In genomic region chr13:104422668-104423067, GRCh38 we compare ENCODE assay signal across 23 cellular contexts.
A peak's percentile ranks its signal among the peaks of the same experiment; 100 is the strongest.
DNase-seq lines count a peak whose midpoint lies in the region; ATAC-seq and TF ChIP-seq lines count a peak whose summit lies in the region.
"Had no signal": no experiment of that assay in that cellular context is flagged by ENCODE, and none has a peak within 500 bp of the region (broad histone marks: within the 10 kb centered on the region; RNA-seq: fewer than 3 reads in every experiment).

No MANE protein-coding gene starts in this region.

- H3K9me3 ChIP-seq in PC-9 (ENCODE audit: insufficient read depth, low read depth) = no peaks in the 10 kb centered on the region; the same call in 1 of the 2 replicates
- H3K9me3 ChIP-seq: Peyer's patch, SJCRH30 had no signal

- no peak overlapping the region for H2AFZ ChIP-seq in PC-9

- DNase-seq in DMS153 (lab: John Stamatoyannopoulos, UW) (peak; percentile 89), NCI-H1417 (lab: John Stamatoyannopoulos, UW) (peak in 2 of 3 experiments; percentile 26 to 86), NCI-H774 (lab: John Stamatoyannopoulos, UW) (peak; percentile 92), epithelial cell of esophagus (ENCODE audit: low read depth) (peak; percentile 57), mesothelial cell of epicardium (ENCODE audit: low spot score in 2 of 2, unreplicated experiment in 2 of 2) (no peak), PC-9 (no peak), Calu3 (no peak)
- DNase-seq: AML-193; C1 segment of cervical spinal cord; CD8-positive, alpha-beta T cell; DND-41; HCEC 1CT; IMR-90; NCI-H1092 treated with DMSO at 0.1 percent for 48 hours; NCI-H524 treated with DMSO at 0.1 percent for 48 hours; Peyer's patch; SJCRH30; T-cell had no signal

- H3K9me3 Mint-ChIP-seq in mesothelial cell of epicardium (no peaks in the 10 kb centered on the region), Calu3 (ENCODE audit: low read depth, unreplicated experiment) (no peaks in the 10 kb centered on the region)
- H3K9me3 Mint-ChIP-seq: CD8-positive, alpha-beta T cell; GM23338 had no signal

- H3K4me2 ChIP-seq in PC-9 = no peak overlapping the region
- H3K4me2 ChIP-seq: GM23338, KMS-11 had no signal

- H3K79me2 ChIP-seq in PC-9 (ENCODE audit: low read depth) = no peaks in the 10 kb centered on the region

- H3K36me3 ChIP-seq in PC-9 (ENCODE audit: low read depth) = no peaks in the 10 kb centered on the region
- H3K36me3 ChIP-seq: Peyer's patch, SJCRH30 had no signal

- H3K4me3 ChIP-seq in epithelial cell of esophagus (ENCODE audit: low read length) (no peak overlapping the region), PC-9 (no peak overlapping the region)
- H3K4me3 ChIP-seq: GM12878, GM23338, Peyer's patch, SJCRH30 had no signal

- POLR2A ChIA-PET in PC-9 (lab: Charles Lee; ENCODE audit: unreplicated experiment) = no interaction called here

- no peak overlapping the region for H3K27ac ChIP-seq in PC-9
- H3K27ac ChIP-seq: KMS-11, Peyer's patch, SJCRH30 had no signal

- BruUV-seq in PC-9 (replicated peaks; lab: Mats Ljungman, UMichigan) (no TSS peak), Calu3 (replicated peaks; lab: Mats Ljungman, UMichigan) (no TSS peak)

- intact Hi-C loops in PC-9 (cut with micrococcal nuclease; ENCODE audit: unreplicated experiment) (no loop called here), Calu3 (cut with micrococcal nuclease; ENCODE audit: unreplicated experiment) (no loop called here)

- CTCF ChIA-PET in PC-9 (lab: Charles Lee) (no interaction called here), Calu3 (lab: Charles Lee) (no interaction called here)

- no peak overlapping the region for H3K27ac Mint-ChIP-seq in mesothelial cell of epicardium
- H3K27ac Mint-ChIP-seq in Calu3 (ENCODE audit: unreplicated experiment) = no peak overlapping the region
- H3K27ac Mint-ChIP-seq: CD8-positive, alpha-beta T cell; GM23338; T-cell; T-helper 2 cell treated with Interferon-gamma antibody and Interleukin-4, amounts not matched to agents 5 μg/mL and 100 μg/mL, for 36 hours had no signal

- H3K27me3 Mint-ChIP-seq in mesothelial cell of epicardium (ENCODE audit: low read depth) (no peaks in the 10 kb centered on the region), Calu3 (ENCODE audit: unreplicated experiment) (no peaks in the 10 kb centered on the region)
- H3K27me3 Mint-ChIP-seq: T-cell had no signal

- H3K9me2 ChIP-seq in PC-9 (ENCODE audit: insufficient read depth) = no peaks in the 10 kb centered on the region

- ATAC-seq in GM18498 (IDR thresholded peaks at IDR 0.05; ENCODE audit: unreplicated experiment) = no peak
- ATAC-seq: CD8-positive, alpha-beta T cell; GM12878; GM23338; T-cell had no signal

- H3K4me1 ChIP-seq in PC-9 (replicated peaks; ENCODE audit: insufficient read depth) = no peaks in the 10 kb centered on the region
- H3K4me1 ChIP-seq: Peyer's patch, SJCRH30 had no signal

- H3K27me3 ChIP-seq in PC-9 (ENCODE audit: insufficient read depth, low read depth) = no peaks in the 10 kb centered on the region
- H3K27me3 ChIP-seq: Peyer's patch, SJCRH30 had no signal

- TF ChIP-seq CTCF in epithelial cell of esophagus (IDR thresholded peaks at IDR 0.05; ENCODE audit: insufficient read depth, low read depth, low read length, missing control alignments) = no peak
- no peak for TF ChIP-seq CTCF in mesothelial cell of epicardium (IDR thresholded peaks at IDR 0.05; ENCODE audit: unreplicated experiment)
- no peak for TF ChIP-seq CTCF in PC-9 (conservative IDR thresholded peaks at IDR 0.05)
- TF ChIP-seq CTCF in Calu3 (IDR thresholded peaks at IDR 0.05; ENCODE audit: unreplicated experiment) = no peak

- H3K4me3 Mint-ChIP-seq in mesothelial cell of epicardium = no peak overlapping the region
- no peak overlapping the region for H3K4me3 Mint-ChIP-seq in Calu3 (ENCODE audit: low read depth, unreplicated experiment)
- H3K4me3 Mint-ChIP-seq: CD8-positive, alpha-beta T cell; GM23338; T-cell; T-helper 2 cell treated with Interferon-gamma antibody and Interleukin-4, amounts not matched to agents 5 μg/mL and 100 μg/mL, for 36 hours had no signal

- no peaks in the 10 kb centered on the region for H3F3A ChIP-seq in PC-9 (ENCODE audit: insufficient read depth, low read depth)

- H3K36me3 Mint-ChIP-seq in mesothelial cell of epicardium (no peaks in the 10 kb centered on the region), Calu3 (ENCODE audit: insufficient read depth, unreplicated experiment) (no peaks in the 10 kb centered on the region)
- H3K36me3 Mint-ChIP-seq: CD8-positive, alpha-beta T cell; T-cell had no signal

- no peaks in the 10 kb centered on the region for H4K20me1 ChIP-seq in PC-9 (ENCODE audit: insufficient read depth)

- H3K4me1 Mint-ChIP-seq in mesothelial cell of epicardium (peaks cover 18% of the 10 kb centered on the region), Calu3 (ENCODE audit: low read depth, unreplicated experiment) (no peaks in the 10 kb centered on the region)
- H3K4me1 Mint-ChIP-seq: GM23338, T-cell had no signal

Comparison
In these comparisons a context has a peak if more than half of its experiments do, and no peak if none do; other contexts are left out.
1. DNase-seq: peak in DMS153 (single experiment), NCI-H1417 (2 of 3), NCI-H774 (single experiment) and epithelial cell of esophagus (single experiment); none in mesothelial cell of epicardium (0 of 2), PC-9 (0 of 2) and Calu3 (single experiment).